In the genomic region with DNA sequence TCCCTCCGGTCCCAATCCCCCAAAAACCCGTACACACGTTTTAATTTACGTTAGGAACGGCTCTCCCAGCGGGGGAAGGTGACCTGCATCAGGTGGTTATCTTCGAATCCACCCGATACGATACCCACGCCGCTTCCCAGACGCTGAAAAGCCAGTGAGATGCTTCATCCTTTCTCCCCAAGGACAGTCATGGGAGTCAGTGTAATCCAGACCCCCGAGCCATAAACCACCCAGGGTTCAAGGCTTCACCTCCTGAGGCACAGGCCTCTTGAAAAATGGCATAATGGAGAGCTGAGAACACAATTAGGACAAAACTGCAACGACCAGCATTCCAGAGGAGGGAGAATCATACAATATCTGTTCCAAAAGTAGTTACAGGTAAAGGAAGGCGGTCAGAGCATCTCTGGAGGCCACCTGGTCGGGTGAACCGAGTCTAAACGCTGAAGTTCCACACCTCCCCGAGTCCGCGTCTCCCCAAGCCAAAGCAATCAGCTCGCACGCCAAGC, we compare ENCODE assay signal across 8 cellular contexts. TPM values are rescaled to one million over a fixed set of nuclear protein-coding genes. Genes with fewer than 3 reads are reported as not detected.
A peak's percentile ranks its signal among the peaks of the same experiment; 100 is the strongest.
DNase-seq lines count a peak whose midpoint lies in the region; ATAC-seq and TF ChIP-seq lines count a peak whose summit lies in the region.

No MANE protein-coding gene starts in this region.

- peak overlapping the region; percentile 58 for H3K4me3 ChIP-seq in astrocyte of the cerebellum (ENCODE audit: low read depth, low read length)
- H3K4me3 ChIP-seq in left lung = peak overlapping the region; percentile 40 to 48
- H3K4me3 ChIP-seq in thyroid gland (replicated peaks in 1 of 3) = peak overlapping the region; percentile 31 to 86 (median 72)

- peaks cover 16% of the 10 kb centered on the region for H3K4me1 Mint-ChIP-seq in CD14-positive monocyte

- H3K27ac ChIP-seq in left lung (no peak overlapping the region), thyroid gland (peak overlapping the region; percentile 23 to 56 (median 29))

- H3K36me3 Mint-ChIP-seq in CD14-positive monocyte = peaks cover 4 to 6% of the 10 kb centered on the region in 2 donors

- WGBS in thyroid gland, 2 donors = 16 to 36% methylated on average over 16 to 21 of the region's 23 CpGs

- no peak for DNase-seq in CD14-positive monocyte (ENCODE audit: low spot score)
- DNase-seq in astrocyte of the cerebellum (ENCODE audit: low read depth) = no peak
- DNase-seq in left lung = no peak
- DNase-seq in thyroid gland = no peak
- no peak for DNase-seq in T1000 (lab: John Stamatoyannopoulos, UW)
- DNase-seq in NK-92 (lab: John Stamatoyannopoulos, UW; ENCODE audit: unreplicated experiment) = no peak

- peak; percentile 20 for ATAC-seq in HG02763 (IDR thresholded peaks at IDR 0.05; ENCODE audit: unreplicated experiment)
- ATAC-seq in left lung = no peak
- ATAC-seq in HG02981 (IDR thresholded peaks at IDR 0.05; ENCODE audit: unreplicated experiment) = no peak

- no peak overlapping the region for H3K27ac Mint-ChIP-seq in CD14-positive monocyte

- in situ Hi-C loops in astrocyte of the cerebellum (cut with HindIII; ENCODE audit: low sequenced_read_pairs) = no loop called here

- H3K9me3 ChIP-seq in left lung (no peaks in the 10 kb centered on the region), thyroid gland (no peaks in the 10 kb centered on the region)

- intact Hi-C loops in CD14-positive monocyte (cut with micrococcal nuclease) (no loop called here), left lung (cut with DNase I) (no loop called here), thyroid gland (cut with DNase I) (no loop called here)

- H3K27me3 ChIP-seq in left lung (peaks cover 30 to 69% of the 10 kb centered on the region in 2 donors), thyroid gland (no peaks in the 10 kb centered on the region)

- H3K4me1 ChIP-seq in left lung (peaks cover 0 to 16% of the 10 kb centered on the region in 2 donors), thyroid gland (no peaks in the 10 kb centered on the region)

- peaks cover 34 to 49% (median 40%) of the 10 kb centered on the region in 3 donors for H3K27me3 Mint-ChIP-seq in CD14-positive monocyte (ENCODE audit: low read depth in 3 of 3)

- H3K9me3 Mint-ChIP-seq in CD14-positive monocyte = peaks cover 0 to 11% (median 0%) of the 10 kb centered on the region in 7 donors

- no peak for TF ChIP-seq POLR2A in thyroid gland (IDR thresholded peaks at IDR 0.05)

- peak overlapping the region; percentile 76 to 91 for H3K4me3 Mint-ChIP-seq in CD14-positive monocyte

- TF ChIP-seq CTCF in CD14-positive monocyte (IDR thresholded peaks at IDR 0.05) (no peak), astrocyte of the cerebellum (IDR thresholded peaks at IDR 0.05; ENCODE audit: low read depth, low read length, missing control alignments) (no peak), left lung (IDR thresholded peaks at IDR 0.05) (no peak), thyroid gland (IDR thresholded peaks at IDR 0.05) (no peak)

- H3K36me3 ChIP-seq in left lung (no peaks in the 10 kb centered on the region), thyroid gland (no peaks in the 10 kb centered on the region)

RNA-seq across cellular contexts. Expression of a gene that starts 0.8 kb away (rescaled TPM):
- not detected for polyA plus RNA-seq in CD14-positive monocyte
- total RNA-seq in left lung = 1 to 10 TPM in 1 of 2 donors, under 1 TPM in 1; 0.81 to 2.7 TPM
- 10 to 100 TPM; 12.9 to 45.0 (median 27.5) TPM for total RNA-seq in thyroid gland

Comparison
In these comparisons a context has a peak if more than half of its experiments do, and no peak if none do; other contexts are left out.
1. H3K27ac ChIP-seq: peak in thyroid gland (3 of 3); none in left lung (0 of 2).
2. Peak in every context shown above with its lines, with median percentiles within 50 percentile points of each other: H3K4me3 ChIP-seq.